In the genomic region with DNA sequence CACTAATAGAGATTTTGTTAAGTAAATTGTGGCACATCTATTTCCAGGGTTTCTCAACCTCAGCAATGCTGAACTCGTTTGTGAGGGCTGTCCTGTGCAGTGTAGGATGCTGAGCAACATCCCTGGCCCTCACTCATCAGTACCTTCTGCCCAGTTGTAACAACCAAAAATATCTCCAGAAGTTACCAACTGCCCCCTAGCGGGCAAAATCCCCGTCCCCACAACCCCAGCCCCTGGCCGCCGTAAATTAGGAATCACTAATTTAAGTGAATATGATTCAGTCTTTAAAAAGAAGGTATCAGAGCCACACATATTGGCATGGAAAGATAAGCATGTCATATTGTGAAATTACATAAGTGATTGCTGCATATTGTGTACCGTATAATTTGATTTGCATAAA, we compare ENCODE assay signal across 8 cellular contexts.
A peak's percentile ranks its signal among the peaks of the same experiment; 100 is the strongest.
DNase-seq lines count a peak whose midpoint lies in the region; ATAC-seq, FAIRE-seq and TF ChIP-seq lines count a peak whose summit lies in the region.

No MANE protein-coding gene starts in this region.

- DNase-seq in EL (peak; percentile 5), LNCaP clone FGC (ENCODE audit: low read depth) (no peak), astrocyte of the spinal cord (ENCODE audit: low read depth, low spot score) (peak; percentile 4), mucosa of descending colon (peak in 2 of 3 donors; percentile 24 to 30), posterior vena cava (ENCODE audit: low spot score) (no peak), D721Med (ENCODE audit: insufficient read length, low spot score) (no peak)
- DNase-seq in activated CD4-positive, CD25-positive, alpha-beta regulatory T cell (lab: John Stamatoyannopoulos, UW) = no peak

- peak; percentile 45 for TF ChIP-seq CTCF in LNCaP clone FGC (IDR thresholded peaks at IDR 0.05; ENCODE audit: control insufficient read depth, extremely low read depth, insufficient read depth)
- peak; percentile 49 for TF ChIP-seq CTCF in astrocyte of the spinal cord (IDR thresholded peaks at IDR 0.05; ENCODE audit: low read depth, low read length)
- TF ChIP-seq CTCF in mucosa of descending colon (IDR thresholded peaks at IDR 0.05) = no peak
- TF ChIP-seq CTCF in D721Med (IDR thresholded peaks at IDR 0.05; ENCODE audit: insufficient read depth, missing control alignments) = no peak

- in situ Hi-C loops in astrocyte of the spinal cord (cut with HindIII; ENCODE audit: low sequenced_read_pairs) = no loop called here

- H3K4me1 ChIP-seq in mucosa of descending colon (ENCODE audit: low read depth) = no peaks in the 10 kb centered on the region

- H3K4me3 ChIP-seq in LNCaP clone FGC (ENCODE audit: low read depth, low read length) (no peak overlapping the region), astrocyte of the spinal cord (ENCODE audit: low read depth, low read length) (no peak overlapping the region), mucosa of descending colon (no peak overlapping the region)

- ATAC-seq in mucosa of descending colon (no peak), GM19452 (IDR thresholded peaks at IDR 0.05; ENCODE audit: unreplicated experiment) (no peak)

- H3K9me3 ChIP-seq in mucosa of descending colon = no peaks in the 10 kb centered on the region

- H3K36me3 ChIP-seq in mucosa of descending colon (ENCODE audit: low read depth) = no peaks in the 10 kb centered on the region

- no peak for FAIRE-seq in D721Med (lab: Jason Lieb, UNC)

- intact Hi-C loops in mucosa of descending colon (cut with DNase I, micrococcal nuclease) = loop anchor here (5.0 to 10.0 kb wide), 2 partner anchors 1092 to 1109 kb away; no protein-coding TSS in a partner anchor
- intact Hi-C loops in posterior vena cava (cut with DNase I) = no loop called here

Comparison
In these comparisons a context has a peak if more than half of its experiments do, and no peak if none do; other contexts are left out.
1. DNase-seq: peak in EL (single experiment), astrocyte of the spinal cord (single experiment) and mucosa of descending colon (2 of 3); none in LNCaP clone FGC (single experiment), posterior vena cava (single experiment), activated CD4-positive, CD25-positive, alpha-beta regulatory T cell (0 of 4) and D721Med (single experiment).
2. CTCF ChIP-seq: peak in LNCaP clone FGC (single experiment) and astrocyte of the spinal cord (single experiment); none in mucosa of descending colon (single experiment) and D721Med (single experiment).
3. intact Hi-C loops: an anchor here in mucosa of descending colon (5.0 to 10.0 kb wide); none called in posterior vena cava.